22 cellular contexts compared by ENCODE assay signal in the genomic region with DNA sequence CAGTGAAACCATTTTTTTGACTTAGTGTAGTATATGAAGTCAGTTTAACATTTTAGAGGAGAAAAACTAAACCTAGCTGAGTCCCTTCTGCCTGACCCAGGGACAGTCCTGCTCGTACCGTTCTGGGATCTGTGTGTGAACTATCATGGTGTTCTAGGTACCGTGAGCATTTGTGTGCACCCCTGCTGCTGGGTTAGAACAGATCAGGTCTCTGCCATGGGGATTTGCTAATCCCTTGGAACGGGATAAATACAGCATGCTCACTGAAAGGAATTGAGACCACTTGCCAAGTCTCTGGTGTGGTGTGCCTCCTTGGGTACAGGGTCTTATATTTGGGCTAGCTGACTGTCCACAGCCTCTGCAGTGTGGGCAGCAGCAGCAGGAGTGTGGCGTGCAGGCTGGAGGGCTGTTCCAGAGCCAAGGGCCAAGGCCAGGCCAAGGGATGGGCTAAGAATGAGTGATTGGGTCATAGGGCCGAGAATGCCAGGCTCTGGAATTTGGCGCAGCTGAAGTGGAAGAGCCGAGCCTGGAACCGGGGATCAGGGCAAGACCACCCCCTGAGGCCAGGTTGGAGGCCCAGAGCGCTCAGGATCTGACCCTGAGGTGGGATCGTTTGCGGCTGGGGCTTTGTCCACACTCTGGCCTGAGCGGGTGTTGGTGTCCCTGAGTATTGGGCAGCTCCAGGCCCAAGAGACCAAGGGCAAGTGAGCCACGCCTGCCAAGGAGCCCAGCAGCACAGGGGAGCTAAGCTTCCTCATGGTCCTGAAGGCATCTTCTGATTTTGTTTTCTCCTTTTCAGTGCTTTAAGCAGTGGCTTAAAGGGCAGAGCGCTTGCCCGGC.
DNase-seq lines count a peak whose midpoint lies in the region; ATAC-seq, FAIRE-seq and TF ChIP-seq lines count a peak whose summit lies in the region.
"Had no signal": no experiment of that assay in that cellular context is flagged by ENCODE, and none has a peak within 500 bp of the region (broad histone marks: within the 10 kb centered on the region; RNA-seq: fewer than 3 reads in every experiment).

No MANE protein-coding gene starts in this region.

- 95% methylated on average over 16 of the region's 16 CpGs for WGBS in HepG2 (ENCODE audit: low lambda C conversion rate)
- WGBS in psoas muscle, 3 donors = 49 to 59% (median 51%) methylated on average over 14 to 16 of the region's 16 CpGs

- peaks cover 56% of the 10 kb centered on the region for H3K36me3 Mint-ChIP-seq in stimulated activated naive CD8-positive, alpha-beta T cell treated with anti-CD3 and anti-CD28 coated beads, Interleukin-15, Interleukin-2, amounts not matched to agents 100 ng/mL and 50 ng/mL, for 24 hours (ENCODE audit: low read depth)

- TF ChIP-seq CTCF in HepG2 (CRISPR knock-in tag; IDR thresholded peaks at IDR 0.05) (no peak), psoas muscle (IDR thresholded peaks at IDR 0.05) (no peak)

- H3K27ac Mint-ChIP-seq in stimulated activated naive CD8-positive, alpha-beta T cell treated with anti-CD3 and anti-CD28 coated beads, Interleukin-15, Interleukin-2, amounts not matched to agents 100 ng/mL and 50 ng/mL, for 24 hours = peak overlapping the region; percentile 45
- H3K27ac Mint-ChIP-seq in stimulated activated naive CD8-positive, alpha-beta T cell treated with anti-CD3 and anti-CD28 coated beads, Interleukin-15, amount 100 ng/mL, for 72 hours = peak overlapping the region; percentile 70 to 78

- TF ChIP-seq EP300 in HepG2 (IDR thresholded peaks at IDR 0.05; ENCODE audit: low read depth in 2 of 2, low read length in 2 of 2) (no peak), HepG2 (CRISPR knock-in tag; IDR thresholded peaks at IDR 0.05; ENCODE audit: borderline replicate concordance) (no peak)

- no peaks in the 10 kb centered on the region for H3K79me2 ChIP-seq in HepG2 (ENCODE audit: insufficient read depth, low read length)

- no peaks in the 10 kb centered on the region for H3K27me3 Mint-ChIP-seq in stimulated activated naive CD8-positive, alpha-beta T cell treated with anti-CD3 and anti-CD28 coated beads, Interleukin-15, Interleukin-2, amounts not matched to agents 100 ng/mL and 50 ng/mL, for 24 hours
- no peaks in the 10 kb centered on the region for H3K27me3 Mint-ChIP-seq in stimulated activated naive CD8-positive, alpha-beta T cell treated with anti-CD3 and anti-CD28 coated beads, Interleukin-15, amount 100 ng/mL, for 72 hours

- no TSS peak for BruUV-seq in HepG2 (replicated peaks; lab: Mats Ljungman, UMichigan)

- H2AFZ ChIP-seq in HepG2 (ENCODE audit: low read length) = no peak overlapping the region

- no peak for ATAC-seq in stimulated activated naive CD8-positive, alpha-beta T cell treated with anti-CD3 and anti-CD28 coated beads, Interleukin-15, Interleukin-2, amounts not matched to agents 100 U/mL and 50 U/mL, for 24 hours
- ATAC-seq in HepG2 (peak; percentile 28; the same call in 2 of the 3 replicates), psoas muscle (peak; percentile 74 to 90 (median 86)), GM19023 (IDR thresholded peaks at IDR 0.05; ENCODE audit: unreplicated experiment) (no peak), GM21723 (IDR thresholded peaks at IDR 0.05; ENCODE audit: unreplicated experiment) (no peak)
- ATAC-seq in stimulated activated naive CD8-positive, alpha-beta T cell treated with anti-CD3 and anti-CD28 coated beads, Interleukin-15, amount 100 ng/mL, for 72 hours = no peak
- ATAC-seq: K562 had no signal

- CTCF ChIA-PET in HepG2 (lab: Yijun Ruan, JAX; ENCODE audit: low intra/inter-chr PET ratio, low total read pairs) = no interaction called here

- intact Hi-C loops in HepG2 (cut with micrococcal nuclease; ENCODE audit: unreplicated experiment) (no loop called here), psoas muscle (cut with DNase I) (no loop called here)

- H3K4me3 ChIP-seq in HepG2 (replicated peaks in 1 of 3; ENCODE audit: insufficient read depth in 1 of 3, low read depth in 2 of 3, low read length in 3 of 3) (no peak overlapping the region), psoas muscle (no peak overlapping the region)
- H3K4me3 ChIP-seq: K562, MG63, Peyer's patch, SJSA1 had no signal

- in situ Hi-C loops in HepG2 (cut with HindIII; ENCODE audit: extremely low pct_ligation_motif_present, low pct_unique_long_range_greater_than_20kb) = no loop called here

- DNase-seq in stimulated activated naive CD8-positive, alpha-beta T cell treated with anti-CD3 and anti-CD28 coated beads, Interleukin-15, Interleukin-2, amounts not matched to agents 100 U/mL and 50 U/mL, for 24 hours = no peak
- DNase-seq in HepG2 (ENCODE audit: low spot score) (no peak), psoas muscle (peak in 1 of 2 donors; percentile 71), HK-2 (ENCODE audit: unreplicated experiment) (no peak)
- DNase-seq in stimulated activated naive CD8-positive, alpha-beta T cell treated with anti-CD3 and anti-CD28 coated beads, Interleukin-15, amount 100 ng/mL, for 72 hours = no peak
- DNase-seq: BE2C, DMS79, H7, MG63, NCI-H1436, NCI-H187 treated with DMSO at 0.1 percent for 48 hours, NCI-H2107, NCI-H2227 treated with DMSO at 0.1 percent for 48 hours, NCI-H510A treated with DMSO at 0.1 percent for 48 hours, NCI-H774, Peyer's patch had no signal

- no peak overlapping the region for H3K27ac ChIP-seq in HepG2 (ENCODE audit: extremely low read length, insufficient read depth, low read length)
- H3K27ac ChIP-seq in psoas muscle = peak overlapping the region; percentile 72
- H3K27ac ChIP-seq: Peyer's patch had no signal

- no peak for TF ChIP-seq RAD21 in HepG2 (CRISPR knock-in tag; IDR thresholded peaks at IDR 0.05)

- H3K27me3 ChIP-seq in HepG2 (ENCODE audit: control insufficient read depth in 1 of 2, insufficient read depth in 2 of 2, low read length in 2 of 2) = no peaks in the 10 kb centered on the region
- no peaks in the 10 kb centered on the region for H3K27me3 ChIP-seq in psoas muscle (ENCODE audit: insufficient read depth in 3 of 3, low read length in 2 of 3)
- H3K27me3 ChIP-seq: BE2C, MG63, Peyer's patch, SJSA1 had no signal

- H3K9me3 Mint-ChIP-seq in stimulated activated naive CD8-positive, alpha-beta T cell treated with anti-CD3 and anti-CD28 coated beads, Interleukin-15, Interleukin-2, amounts not matched to agents 100 ng/mL and 50 ng/mL, for 24 hours = no peaks in the 10 kb centered on the region
- H3K9me3 Mint-ChIP-seq in stimulated activated naive CD8-positive, alpha-beta T cell treated with anti-CD3 and anti-CD28 coated beads, Interleukin-15, amount 100 ng/mL, for 72 hours = no peaks in the 10 kb centered on the region

- POLR2A ChIA-PET in HepG2 (lab: Yijun Ruan, JAX) = no interaction called here

- H4K20me1 ChIP-seq in HepG2 (ENCODE audit: insufficient read depth, low read length) = no peaks in the 10 kb centered on the region

- H3K36me3 ChIP-seq in HepG2 (replicated peaks in 1 of 2; ENCODE audit: control insufficient read depth in 1 of 2, insufficient read depth in 2 of 2, low read length in 2 of 2) (peaks cover 24 to 64% of the 10 kb centered on the region in 2 experiments), psoas muscle (ENCODE audit: insufficient read depth in 1 of 2, low read depth in 1 of 2) (peaks cover 2 to 49% of the 10 kb centered on the region in 2 donors)

- H3K4me3 Mint-ChIP-seq in stimulated activated naive CD8-positive, alpha-beta T cell treated with anti-CD3 and anti-CD28 coated beads, Interleukin-15, Interleukin-2, amounts not matched to agents 100 ng/mL and 50 ng/mL, for 24 hours = no peak overlapping the region
- H3K4me3 Mint-ChIP-seq in stimulated activated naive CD8-positive, alpha-beta T cell treated with anti-CD3 and anti-CD28 coated beads, Interleukin-15, amount 100 ng/mL, for 72 hours = no peak overlapping the region

- H3K9me3 ChIP-seq in HepG2 (ENCODE audit: low read length) (no peaks in the 10 kb centered on the region), psoas muscle (no peaks in the 10 kb centered on the region)
- H3K9me3 ChIP-seq: BE2C, MG63, Peyer's patch, SJSA1 had no signal

- H3K4me1 Mint-ChIP-seq in stimulated activated naive CD8-positive, alpha-beta T cell treated with anti-CD3 and anti-CD28 coated beads, Interleukin-15, Interleukin-2, amounts not matched to agents 100 ng/mL and 50 ng/mL, for 24 hours (ENCODE audit: low read depth) = no peaks in the 10 kb centered on the region
- no peaks in the 10 kb centered on the region for H3K4me1 Mint-ChIP-seq in stimulated activated naive CD8-positive, alpha-beta T cell treated with anti-CD3 and anti-CD28 coated beads, Interleukin-15, amount 100 ng/mL, for 72 hours

- H3K4me2 ChIP-seq in HepG2 (ENCODE audit: low read depth, low read length) = no peak overlapping the region

- TF ChIP-seq POLR2A in HepG2 (IDR thresholded peaks at IDR 0.05; ENCODE audit: insufficient read depth in 1 of 2, low read depth in 2 of 2, low read length in 2 of 2) = no peak

- FAIRE-seq in HepG2 (lab: Jason Lieb, UNC) = no peak
- FAIRE-seq: A204.1, K562 had no signal

- H3K4me1 ChIP-seq in HepG2 (ENCODE audit: insufficient read depth, low read length) (peaks cover 8% of the 10 kb centered on the region; the same call in 1 of the 2 replicates), psoas muscle (peaks cover 27% of the 10 kb centered on the region)
- H3K4me1 ChIP-seq: BE2C had no signal

- no peak overlapping the region for H3K9ac ChIP-seq in HepG2 (ENCODE audit: insufficient read depth, low read depth, low read length)

TF ChIP-seq in HepG2, 621 proteins besides CTCF, POLR2A, EP300 and RAD21:
- TF ChIP-seq RBM22 (optimal IDR thresholded peaks at IDR 0.05; ENCODE audit: low read length) (peak; percentile 42), AGO2 (optimal IDR thresholded peaks at IDR 0.05; ENCODE audit: low read depth, low read length) (peak; percentile 43), ZNF549 (CRISPR knock-in tag; IDR thresholded peaks at IDR 0.05) (no peak)

Comparison
In these comparisons a context has a peak if more than half of its experiments do, and no peak if none do; other contexts are left out.
1. ATAC-seq: peak in HepG2 (single experiment) and psoas muscle (4 of 4); none in stimulated activated naive CD8-positive, alpha-beta T cell treated with anti-CD3 and anti-CD28 coated beads, Interleukin-15, Interleukin-2, amounts not matched to agents 100 U/mL and 50 U/mL, for 24 hours (single experiment), stimulated activated naive CD8-positive, alpha-beta T cell treated with anti-CD3 and anti-CD28 coated beads, Interleukin-15, amount 100 ng/mL, for 72 hours (single experiment), GM19023 (single experiment) and GM21723 (single experiment).